Comparison of ENCODE assay signal across 11 cellular contexts in genomic region chr3:183490653-183491052, GRCh38.
A peak's percentile ranks its signal among the peaks of the same experiment; 100 is the strongest.
DNase-seq lines count a peak whose midpoint lies in the region; ATAC-seq and TF ChIP-seq lines count a peak whose summit lies in the region.
"Had no signal": no experiment of that assay in that cellular context is flagged by ENCODE, and none has a peak within 500 bp of the region (broad histone marks: within the 10 kb centered on the region; RNA-seq: fewer than 3 reads in every experiment).

No MANE protein-coding gene starts in this region.

- H3K27me3 Mint-ChIP-seq in progenitor cell of endocrine pancreas = no peaks in the 10 kb centered on the region

- no peak overlapping the region for H2AFZ ChIP-seq in PC-3 (ENCODE audit: low read length)
- H2AFZ ChIP-seq: neural progenitor cell had no signal

- H3K27me3 ChIP-seq in A673 (replicated peaks; ENCODE audit: insufficient read depth, low read depth, low read length, poor library complexity) (no peaks in the 10 kb centered on the region), PC-3 (ENCODE audit: low read length) (no peaks in the 10 kb centered on the region), iPS DF 6.9 (ENCODE audit: control insufficient read depth, insufficient read depth, low read length) (no peaks in the 10 kb centered on the region)
- H3K27me3 ChIP-seq: neural progenitor cell, Peyer's patch had no signal

- H3K79me2 ChIP-seq in PC-3 (ENCODE audit: low read length) = no peaks in the 10 kb centered on the region

- no peak overlapping the region for H3K27ac Mint-ChIP-seq in progenitor cell of endocrine pancreas
- H3K27ac Mint-ChIP-seq: activated T-cell treated with anti-CD3 and anti-CD28 coated beads, Interleukin-2, amount 50 U/mL, for 72 hours; neural progenitor cell had no signal

- no peaks in the 10 kb centered on the region for H4K20me1 ChIP-seq in PC-3 (ENCODE audit: low read length)

- POLR2A ChIA-PET in A673 (lab: Charles Lee; ENCODE audit: low non-redundant PET) (no interaction called here), PC-3 (lab: Charles Lee; ENCODE audit: unreplicated experiment) (no interaction called here)

- no peaks in the 10 kb centered on the region for H3K4me1 ChIP-seq in A673 (ENCODE audit: insufficient read depth, low read length, poor library complexity, severe bottlenecking)
- peaks cover 26% of the 10 kb centered on the region for H3K4me1 ChIP-seq in PC-3 (ENCODE audit: insufficient read depth, low read length)
- no peaks in the 10 kb centered on the region; the same call in 1 of the 2 replicates for H3K4me1 ChIP-seq in iPS DF 6.9 (ENCODE audit: control insufficient read depth, insufficient read depth, low read length)
- H3K4me1 ChIP-seq: Peyer's patch had no signal

- peaks cover 3% of the 10 kb centered on the region for H3K4me1 Mint-ChIP-seq in progenitor cell of endocrine pancreas (ENCODE audit: low read depth)

- ATAC-seq in PC-3 = peak; percentile 63
- ATAC-seq in HG03045 (IDR thresholded peaks at IDR 0.05; ENCODE audit: unreplicated experiment) = no peak
- ATAC-seq in HG02885 (IDR thresholded peaks at IDR 0.05; ENCODE audit: poor library complexity, unreplicated experiment) = no peak

- no TSS peak for BruUV-seq in A673 (replicated peaks; lab: Mats Ljungman, UMichigan)
- BruUV-seq in PC-3 (replicated peaks; lab: Mats Ljungman, UMichigan) = no TSS peak

- no peaks in the 10 kb centered on the region for H3F3A ChIP-seq in PC-3 (ENCODE audit: low read length, unreplicated experiment)

- H3K4me3 ChIP-seq in A673 (ENCODE audit: low read depth, low read length, poor library complexity, severe bottlenecking) (no peak overlapping the region), PC-3 (ENCODE audit: low read length) (no peak overlapping the region), iPS DF 6.9 (ENCODE audit: low read length) (no peak overlapping the region)
- H3K4me3 ChIP-seq: neural progenitor cell, Peyer's patch had no signal

- TF ChIP-seq CTCF in A673 (conservative IDR thresholded peaks at IDR 0.05; ENCODE audit: low read depth, low read length) (no peak), PC-3 (conservative IDR thresholded peaks at IDR 0.05; ENCODE audit: low read depth, low read length) (no peak), progenitor cell of endocrine pancreas (IDR thresholded peaks at IDR 0.05; ENCODE audit: unreplicated experiment) (no peak)

- intact Hi-C loops in A673 (cut with micrococcal nuclease; ENCODE audit: unreplicated experiment) = no loop called here
- intact Hi-C loops in PC-3 (cut with micrococcal nuclease) = loop anchor here (2.0 kb wide), 1 partner anchor 14 kb away; no protein-coding TSS in a partner anchor

- H3K36me3 Mint-ChIP-seq in progenitor cell of endocrine pancreas (ENCODE audit: insufficient read depth) = no peaks in the 10 kb centered on the region
- H3K36me3 Mint-ChIP-seq: neural progenitor cell had no signal

- DNase-seq in A673 (ENCODE audit: low spot score) (peak; percentile 21), HT1080 (ENCODE audit: low read depth) (peak; percentile 61), PC-3 (peak; percentile 94), iPS DF 6.9 (ENCODE audit: low read depth, low spot score) (peak; percentile 63), progenitor cell of endocrine pancreas (ENCODE audit: low spot score, unreplicated experiment) (no peak), occipital lobe (lab: John Stamatoyannopoulos, UW) (no peak)
- DNase-seq: activated T-cell treated with anti-CD3 and anti-CD28 coated beads, Interleukin-2, amount 50 U/mL, for 72 hours had no signal

- CTCF ChIA-PET in A673 (lab: Charles Lee) (no interaction called here), PC-3 (lab: Charles Lee) (no interaction called here)

- H3K9me3 ChIP-seq in A673 (ENCODE audit: low read depth, low read length, poor library complexity, severe bottlenecking) (peaks cover 2% of the 10 kb centered on the region), PC-3 (ENCODE audit: low read length) (no peaks in the 10 kb centered on the region), iPS DF 6.9 (ENCODE audit: control insufficient read depth, insufficient read depth, low read length) (no peaks in the 10 kb centered on the region)
- H3K9me3 ChIP-seq: Peyer's patch had no signal

- H3K27ac ChIP-seq in A673 (ENCODE audit: low read depth, low read length, poor library complexity, severe bottlenecking) (no peak overlapping the region), PC-3 (ENCODE audit: low read length) (no peak overlapping the region), iPS DF 6.9 (ENCODE audit: low read length) (no peak overlapping the region)
- H3K27ac ChIP-seq: neural progenitor cell had no signal

- no peak overlapping the region for H3K4me3 Mint-ChIP-seq in progenitor cell of endocrine pancreas (ENCODE audit: low read depth)
- H3K4me3 Mint-ChIP-seq: activated T-cell treated with anti-CD3 and anti-CD28 coated beads, Interleukin-2, amount 50 U/mL, for 72 hours; neural progenitor cell had no signal

- H3K36me3 ChIP-seq in A673 (ENCODE audit: insufficient read depth, low read length, poor library complexity, severe bottlenecking) = no peaks in the 10 kb centered on the region
- no peaks in the 10 kb centered on the region for H3K36me3 ChIP-seq in PC-3 (ENCODE audit: low read depth, low read length)
- H3K36me3 ChIP-seq in iPS DF 6.9 (ENCODE audit: control insufficient read depth, insufficient read depth, low read length) = no peaks in the 10 kb centered on the region
- H3K36me3 ChIP-seq: neural progenitor cell, Peyer's patch had no signal

- no peaks in the 10 kb centered on the region for H3K9me3 Mint-ChIP-seq in progenitor cell of endocrine pancreas (ENCODE audit: low read depth)
- H3K9me3 Mint-ChIP-seq: activated T-cell treated with anti-CD3 and anti-CD28 coated beads, Interleukin-2, amount 50 U/mL, for 72 hours; neural progenitor cell had no signal

- no CpG with 5 or more reads among the region's 6 CpGs for WGBS in iPS DF 6.9 (ENCODE audit: insufficient coverage, insufficient read length)

- H3K9ac ChIP-seq in PC-3 (ENCODE audit: low read length) = no peak overlapping the region
- H3K9ac ChIP-seq: neural progenitor cell had no signal

- no peaks in the 10 kb centered on the region for H3K9me2 ChIP-seq in PC-3 (replicated peaks; ENCODE audit: low read length)

- peak overlapping the region; percentile 12 for H3K4me2 ChIP-seq in PC-3 (ENCODE audit: low read length)
- H3K4me2 ChIP-seq: neural progenitor cell had no signal

Comparison
In these comparisons a context has a peak if more than half of its experiments do, and no peak if none do; other contexts are left out.
1. DNase-seq: peak in A673 (single experiment), HT1080 (single experiment), PC-3 (single experiment) and iPS DF 6.9 (single experiment); none in progenitor cell of endocrine pancreas (single experiment) and occipital lobe (single experiment).